Comparison of ENCODE assay signal across 9 cellular contexts in the genomic region with DNA sequence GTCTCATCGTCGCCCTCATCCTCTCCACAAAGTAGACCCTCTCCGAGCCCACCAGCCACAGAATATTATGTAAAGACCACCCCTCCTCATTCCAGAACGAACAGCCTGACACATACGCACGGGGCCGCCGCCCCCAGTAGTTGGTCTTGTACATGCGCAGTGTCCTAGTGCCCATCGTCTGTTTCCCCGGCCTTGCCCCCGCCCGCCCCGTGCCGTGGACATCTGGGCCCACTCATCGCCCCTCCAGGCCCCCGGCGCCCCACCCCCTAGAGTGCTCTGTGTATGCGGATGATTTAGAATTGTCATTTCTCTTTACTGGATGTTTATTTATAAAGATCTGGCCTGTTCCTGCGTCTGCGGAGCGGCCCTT. TPM values are rescaled to one million over a fixed set of nuclear protein-coding genes. Genes with fewer than 3 reads are reported as not detected.
DNase-seq lines count a peak whose midpoint lies in the region; ATAC-seq, FAIRE-seq and TF ChIP-seq lines count a peak whose summit lies in the region.
"Had no signal": no experiment of that assay in that cellular context is flagged by ENCODE, and none has a peak within 500 bp of the region (broad histone marks: within the 10 kb centered on the region; RNA-seq: fewer than 3 reads in every experiment).

No MANE protein-coding gene starts in this region.

- FAIRE-seq in HepG2 (lab: Jason Lieb, UNC), result no peak
- FAIRE-seq: endometrium had no signal

- H2AFZ ChIP-seq in SK-N-SH (ENCODE audit: low read depth), result no peak overlapping the region
- H2AFZ ChIP-seq in HepG2 (ENCODE audit: low read length), result no peak overlapping the region

- H4K20me1 ChIP-seq in SK-N-SH (ENCODE audit: insufficient read depth), result peaks cover 48% of the 10 kb centered on the region
- H4K20me1 ChIP-seq in HepG2 (ENCODE audit: insufficient read depth, low read length), result peaks cover 50% of the 10 kb centered on the region

- CTCF ChIA-PET in SK-N-SH (lab: Yijun Ruan, JAX) (interaction anchor here (1.1 to 1.8 kb wide), 2 partner anchors 11 to 18 kb away, joined by 4 to 5 read pairs; a partner anchor contains a TSS), HepG2 (lab: Yijun Ruan, JAX; ENCODE audit: low intra/inter-chr PET ratio, low total read pairs) (no interaction called here)

- BruUV-seq in HepG2 (replicated peaks; lab: Mats Ljungman, UMichigan), result no TSS peak

- peak overlapping the region; percentile 65 to 87 for H3K27ac ChIP-seq in SK-N-SH (ENCODE audit: low read depth in 2 of 2, low read length in 1 of 2)
- peak overlapping the region; percentile 21 for H3K27ac ChIP-seq in adipose tissue (ENCODE audit: low read depth, low read length)
- peak overlapping the region; percentile 52 for H3K27ac ChIP-seq in HepG2 (ENCODE audit: extremely low read length, insufficient read depth, low read length)
- H3K27ac ChIP-seq in temporal lobe (ENCODE audit: low read depth, low read length), result peak overlapping the region; percentile 44

- peaks cover 12 to 33% of the 10 kb centered on the region in 2 experiments; a peak in 3 of 4 replicates for H3K4me1 ChIP-seq in SK-N-SH (ENCODE audit: control insufficient read depth in 1 of 2, insufficient read depth in 2 of 2, low read depth in 1 of 2, low read length in 1 of 2)
- H3K4me1 ChIP-seq in HepG2 (ENCODE audit: insufficient read depth, low read length), result peaks cover 85% of the 10 kb centered on the region

- H3K27me3 ChIP-seq in SK-N-SH (ENCODE audit: insufficient read depth) (no peaks in the 10 kb centered on the region), HepG2 (ENCODE audit: control insufficient read depth in 1 of 2, insufficient read depth in 2 of 2, low read length in 2 of 2) (no peaks in the 10 kb centered on the region; a peak in 1 of 5 replicates)

- no peak for TF ChIP-seq RAD21 in SK-N-SH (IDR thresholded peaks at IDR 0.05; ENCODE audit: low read length)
- TF ChIP-seq RAD21 in HepG2 (CRISPR knock-in tag; IDR thresholded peaks at IDR 0.05), result no peak

- WGBS in SK-N-SH (ENCODE audit: low lambda C conversion rate), result 40% methylated on average over 21 of the region's 22 CpGs
- 39 to 55% (median 45%) methylated on average over 22 of the region's 22 CpGs for WGBS in adipose tissue, 3 donors
- WGBS in HepG2 (ENCODE audit: low lambda C conversion rate), result 90% methylated on average over 22 of the region's 22 CpGs

- H3K9me2 ChIP-seq in SK-N-SH, result no peaks in the 10 kb centered on the region

- peaks cover 87% of the 10 kb centered on the region for H3K79me2 ChIP-seq in SK-N-SH (ENCODE audit: insufficient read depth)
- peaks cover 68% of the 10 kb centered on the region for H3K79me2 ChIP-seq in HepG2 (ENCODE audit: insufficient read depth, low read length)

- TF ChIP-seq CTCF in SK-N-SH (IDR thresholded peaks at IDR 0.05), result no peak
- TF ChIP-seq CTCF in HepG2 (CRISPR knock-in tag; IDR thresholded peaks at IDR 0.05), result no peak

- intact Hi-C loops in HepG2 (cut with micrococcal nuclease; ENCODE audit: unreplicated experiment), result no loop called here

- TF ChIP-seq EP300 in SK-N-SH (IDR thresholded peaks at IDR 0.05; ENCODE audit: borderline replicate concordance in 1 of 2, low read depth in 1 of 2, low read length in 1 of 2), result no peak
- TF ChIP-seq EP300 in HepG2 (IDR thresholded peaks at IDR 0.05; ENCODE audit: low read depth in 2 of 2, low read length in 2 of 2), result no peak
- no peak for TF ChIP-seq EP300 in HepG2 (CRISPR knock-in tag; IDR thresholded peaks at IDR 0.05; ENCODE audit: borderline replicate concordance)

- H3K9ac ChIP-seq in SK-N-SH, result peak overlapping the region; percentile 65; the same call in 1 of the 2 replicates
- H3K9ac ChIP-seq in HepG2 (ENCODE audit: insufficient read depth, low read depth, low read length), result no peak overlapping the region

- no peak for TF ChIP-seq POLR2A in HepG2 (IDR thresholded peaks at IDR 0.05; ENCODE audit: insufficient read depth in 1 of 2, low read depth in 2 of 2, low read length in 2 of 2)

- H3K36me3 ChIP-seq in SK-N-SH (replicated peaks in 1 of 2; ENCODE audit: control insufficient read depth in 1 of 2, insufficient read depth in 2 of 2, low read length in 1 of 2) (peaks cover 16 to 21% of the 10 kb centered on the region in 2 experiments), HepG2 (replicated peaks in 1 of 2; ENCODE audit: control insufficient read depth in 1 of 2, insufficient read depth in 2 of 2, low read length in 2 of 2) (peaks cover 4 to 21% of the 10 kb centered on the region in 2 experiments; a peak in 4 of 5 replicates)

- peak overlapping the region in 1 of 2 experiments; percentile 29; a peak in 2 of 4 replicates for H3K4me3 ChIP-seq in SK-N-SH (ENCODE audit: low read depth in 2 of 2, low read length in 1 of 2)
- peak overlapping the region in 1 of 3 experiments; percentile 25; a peak in 1 of 6 replicates for H3K4me3 ChIP-seq in HepG2 (replicated peaks in 1 of 3; ENCODE audit: insufficient read depth in 1 of 3, low read depth in 2 of 3, low read length in 3 of 3)

- POLR2A ChIA-PET in SK-N-SH (lab: Yijun Ruan, JAX) (interaction anchor here (0.7 to 1.7 kb wide), 4 partner anchors 9 to 51 kb away, joined by 3 to 15 read pairs (median 4); a partner anchor contains a TSS), HepG2 (lab: Yijun Ruan, JAX) (interaction anchor here (1.1 to 2.2 kb wide), 5 partner anchors 11 to 45 kb away, joined by 3 to 14 read pairs (median 10); a partner anchor contains a TSS)

- H3K4me2 ChIP-seq in SK-N-SH (peak overlapping the region; percentile 52; the same call in 1 of the 2 replicates), HepG2 (ENCODE audit: low read depth, low read length) (no peak overlapping the region)

- H3K9me3 ChIP-seq in SK-N-SH, result no peaks in the 10 kb centered on the region
- H3K9me3 ChIP-seq in HepG2 (ENCODE audit: low read length), result no peaks in the 10 kb centered on the region

- ATAC-seq in SK-N-SH treated with all-trans-retinoic acid at 6 μM for 48 hours (no peak; the same call in 1 of the 3 replicates), HepG2 (no peak), HG03135 (IDR thresholded peaks at IDR 0.05; ENCODE audit: unreplicated experiment) (no peak)

- DNase-seq in SK-N-SH (no peak), HepG2 (ENCODE audit: low spot score) (no peak), GOT3 (lab: John Stamatoyannopoulos, UW) (no peak), AG08395 (ENCODE audit: low spot score) (no peak)

- H3F3A ChIP-seq in SK-N-SH (replicated peaks; ENCODE audit: insufficient read depth), result peaks cover 7% of the 10 kb centered on the region

- in situ Hi-C loops in HepG2 (cut with HindIII; ENCODE audit: extremely low pct_ligation_motif_present, low pct_unique_long_range_greater_than_20kb), result no loop called here

RNA-seq across cellular contexts. Expression of a gene that starts 0.5 kb away (rescaled TPM):
- polyA plus RNA-seq in SK-N-SH (2012; rRNA removed) (38.1 and 50.7 TPM in 2 replicates), adipose tissue (10 to 100 TPM; 14.6 to 29.5 (median 29.5) TPM), HepG2 (2011; rRNA removed) (33.5 and 51.3 TPM in 2 replicates)
- 10.0 and 16.0 TPM in 2 replicates for polyA plus RNA-seq in SK-N-SH (2012; cell fraction: cytosol; rRNA removed)
- polyA plus RNA-seq in SK-N-SH (2012; cell fraction: nucleus; rRNA removed), result 250 and 312 TPM in 2 replicates
- total RNA-seq in HepG2 (2016; rRNA removed; fragmentation: Illumina TruSeq; extraction: Trizol) (13.8 and 39.1 TPM in 2 replicates), temporal lobe (9.6 TPM)
- 14.4 and 16.3 TPM in 2 replicates for total RNA-seq in HepG2 (2016; cell fraction: cytosol; rRNA removed; fragmentation: Illumina TruSeq; extraction: Trizol; ENCODE audit: low read depth)
- 15.5 and 37.7 TPM in 2 replicates for total RNA-seq in HepG2 (2016; cell fraction: insoluble cytoplasmic fraction; rRNA removed; fragmentation: Illumina TruSeq; extraction: Trizol)
- total RNA-seq in HepG2 (2016; cell fraction: membrane; rRNA removed; fragmentation: Illumina TruSeq; extraction: Trizol), result 11.4 and 12.8 TPM in 2 replicates
- 56.5 and 57.9 TPM in 2 replicates for total RNA-seq in HepG2 (2016; cell fraction: nucleus; rRNA removed; fragmentation: Illumina TruSeq; extraction: Trizol)
- 12.9 and 24.3 TPM in 2 replicates for polyA plus RNA-seq in HepG2 (2011; cell fraction: cytosol; rRNA removed)
- polyA plus RNA-seq in HepG2 (2011; cell fraction: nucleus; rRNA removed), result 624 and 803 TPM in 2 replicates
- 30.1 and 34.2 TPM in 2 replicates for polyA plus RNA-seq in HepG2 (2012)
- polyA plus RNA-seq in HepG2 (2016; cell fraction: cytosol; fragmentation: Illumina TruSeq; extraction: Trizol; ENCODE audit: low read depth), result 5.3 and 8.4 TPM in 2 replicates
- 11.9 and 12.8 TPM in 2 replicates for polyA plus RNA-seq in HepG2 (2016; cell fraction: insoluble cytoplasmic fraction; fragmentation: Illumina TruSeq; extraction: Trizol; ENCODE audit: low read depth)
- 7.2 and 9.8 TPM in 2 replicates for polyA plus RNA-seq in HepG2 (2016; cell fraction: membrane; fragmentation: Illumina TruSeq; extraction: Trizol; ENCODE audit: low read depth)
- polyA plus RNA-seq in HepG2 (2016; cell fraction: nucleus; fragmentation: Illumina TruSeq; extraction: Trizol; ENCODE audit: insufficient read depth, low read depth), result 125 and 129 TPM in 2 replicates
- 20.8 and 63.2 TPM in 2 replicates for polyA minus RNA-seq in HepG2 (2011; rRNA and poly(A)+ RNA removed; ENCODE audit: low replicate concordance)
- 11.8 and 13.7 TPM in 2 replicates for polyA minus RNA-seq in HepG2 (2011; cell fraction: cytosol; rRNA and poly(A)+ RNA removed)
- 81.2 and 102 TPM in 2 replicates for polyA minus RNA-seq in HepG2 (2011; cell fraction: nucleus; rRNA and poly(A)+ RNA removed)

RNA-seq across cellular contexts. Expression of a gene that starts 5.9 kb away (rescaled TPM):
- polyA plus RNA-seq in SK-N-SH (2012; rRNA removed) (30.2 and 80.1 TPM in 2 replicates), adipose tissue (100 to 1,000 TPM in 1 of 3 donors, 10 to 100 TPM in 2; 74.2 to 236 (median 89.1) TPM), HepG2 (2011; rRNA removed) (20.1 and 21.1 TPM in 2 replicates)
- polyA plus RNA-seq in SK-N-SH (2012; cell fraction: cytosol; rRNA removed), result 61.1 and 88.7 TPM in 2 replicates
- 73.3 and 99.4 TPM in 2 replicates for polyA plus RNA-seq in SK-N-SH (2012; cell fraction: nucleus; rRNA removed)
- total RNA-seq in HepG2 (2016; rRNA removed; fragmentation: Illumina TruSeq; extraction: Trizol) (7.2 and 10.4 TPM in 2 replicates), temporal lobe (14.8 TPM)
- 7.6 and 9.4 TPM in 2 replicates for total RNA-seq in HepG2 (2016; cell fraction: cytosol; rRNA removed; fragmentation: Illumina TruSeq; extraction: Trizol; ENCODE audit: low read depth)
- total RNA-seq in HepG2 (2016; cell fraction: insoluble cytoplasmic fraction; rRNA removed; fragmentation: Illumina TruSeq; extraction: Trizol), result 5.7 and 10.1 TPM in 2 replicates
- total RNA-seq in HepG2 (2016; cell fraction: membrane; rRNA removed; fragmentation: Illumina TruSeq; extraction: Trizol), result 11.1 and 14.0 TPM in 2 replicates
- 13.6 and 17.3 TPM in 2 replicates for total RNA-seq in HepG2 (2016; cell fraction: nucleus; rRNA removed; fragmentation: Illumina TruSeq; extraction: Trizol)
- 29.7 and 32.0 TPM in 2 replicates for polyA plus RNA-seq in HepG2 (2011; cell fraction: cytosol; rRNA removed)
- 42.5 and 51.4 TPM in 2 replicates for polyA plus RNA-seq in HepG2 (2011; cell fraction: nucleus; rRNA removed)
- polyA plus RNA-seq in HepG2 (2012), result 133 and 154 TPM in 2 replicates
- polyA plus RNA-seq in HepG2 (2016; cell fraction: cytosol; fragmentation: Illumina TruSeq; extraction: Trizol; ENCODE audit: low read depth), result 106 and 119 TPM in 2 replicates
- polyA plus RNA-seq in HepG2 (2016; cell fraction: insoluble cytoplasmic fraction; fragmentation: Illumina TruSeq; extraction: Trizol; ENCODE audit: low read depth), result 50.3 and 60.7 TPM in 2 replicates
- 97.9 and 104 TPM in 2 replicates for polyA plus RNA-seq in HepG2 (2016; cell fraction: membrane; fragmentation: Illumina TruSeq; extraction: Trizol; ENCODE audit: low read depth)
- polyA plus RNA-seq in HepG2 (2016; cell fraction: nucleus; fragmentation: Illumina TruSeq; extraction: Trizol; ENCODE audit: insufficient read depth, low read depth), result 168 and 190 TPM in 2 replicates
- 20.0 and 29.5 TPM in 2 replicates for polyA minus RNA-seq in HepG2 (2011; rRNA and poly(A)+ RNA removed; ENCODE audit: low replicate concordance)
- 52.8 and 62.5 TPM in 2 replicates for polyA minus RNA-seq in HepG2 (2011; cell fraction: cytosol; rRNA and poly(A)+ RNA removed)
- 10.4 and 11.5 TPM in 2 replicates for polyA minus RNA-seq in HepG2 (2011; cell fraction: nucleus; rRNA and poly(A)+ RNA removed)

RNA-seq across cellular contexts. Expression of a gene that starts 11.5 kb away (rescaled TPM):
- polyA plus RNA-seq in SK-N-SH (2012; rRNA removed) (not detected in 2 replicates), adipose tissue (under 1 TPM; 0.45 to 0.97 (median 0.66) TPM), HepG2 (2011; rRNA removed) (0.04 TPM in 1 of 2 replicates, not detected in the other)
- not detected in 2 replicates for polyA plus RNA-seq in SK-N-SH (2012; cell fraction: cytosol; rRNA removed)
- polyA plus RNA-seq in SK-N-SH (2012; cell fraction: nucleus; rRNA removed), result 0.12 TPM in 1 of 2 replicates, not detected in the other
- total RNA-seq in HepG2 (2016; rRNA removed; fragmentation: Illumina TruSeq; extraction: Trizol) (not detected in 2 replicates), temporal lobe (not detected)
- not detected in 2 replicates for total RNA-seq in HepG2 (2016; cell fraction: cytosol; rRNA removed; fragmentation: Illumina TruSeq; extraction: Trizol; ENCODE audit: low read depth)
- not detected in 2 replicates for total RNA-seq in HepG2 (2016; cell fraction: insoluble cytoplasmic fraction; rRNA removed; fragmentation: Illumina TruSeq; extraction: Trizol)
- total RNA-seq in HepG2 (2016; cell fraction: membrane; rRNA removed; fragmentation: Illumina TruSeq; extraction: Trizol), result not detected in 2 replicates
- total RNA-seq in HepG2 (2016; cell fraction: nucleus; rRNA removed; fragmentation: Illumina TruSeq; extraction: Trizol), result not detected in 2 replicates
- polyA plus RNA-seq in HepG2 (2011; cell fraction: cytosol; rRNA removed), result not detected in 2 replicates
- 0.16 TPM in 1 of 2 replicates, not detected in the other for polyA plus RNA-seq in HepG2 (2011; cell fraction: nucleus; rRNA removed)
- polyA plus RNA-seq in HepG2 (2012), result not detected in 2 replicates
- not detected in 2 replicates for polyA plus RNA-seq in HepG2 (2016; cell fraction: cytosol; fragmentation: Illumina TruSeq; extraction: Trizol; ENCODE audit: low read depth)
- not detected in 2 replicates for polyA plus RNA-seq in HepG2 (2016; cell fraction: insoluble cytoplasmic fraction; fragmentation: Illumina TruSeq; extraction: Trizol; ENCODE audit: low read depth)
- polyA plus RNA-seq in HepG2 (2016; cell fraction: membrane; fragmentation: Illumina TruSeq; extraction: Trizol; ENCODE audit: low read depth), result not detected in 2 replicates
- not detected in 2 replicates for polyA plus RNA-seq in HepG2 (2016; cell fraction: nucleus; fragmentation: Illumina TruSeq; extraction: Trizol; ENCODE audit: insufficient read depth, low read depth)
- 0.10 and 0.16 TPM in 2 replicates for polyA minus RNA-seq in HepG2 (2011; rRNA and poly(A)+ RNA removed; ENCODE audit: low replicate concordance)
- not detected in 2 replicates for polyA minus RNA-seq in HepG2 (2011; cell fraction: cytosol; rRNA and poly(A)+ RNA removed)
- polyA minus RNA-seq in HepG2 (2011; cell fraction: nucleus; rRNA and poly(A)+ RNA removed), result 0.37 and 0.52 TPM in 2 replicates

RNA-seq across cellular contexts. Expression of a gene that starts 18.1 kb away (rescaled TPM):
- polyA plus RNA-seq in SK-N-SH (2012; rRNA removed) (22.0 and 33.4 TPM in 2 replicates), adipose tissue (10 to 100 TPM; 10.6 to 19.0 (median 15.0) TPM), HepG2 (2011; rRNA removed) (129 TPM in 2 replicates)
- 18.8 and 27.2 TPM in 2 replicates for polyA plus RNA-seq in SK-N-SH (2012; cell fraction: cytosol; rRNA removed)
- 33.6 and 52.5 TPM in 2 replicates for polyA plus RNA-seq in SK-N-SH (2012; cell fraction: nucleus; rRNA removed)
- total RNA-seq in HepG2 (2016; rRNA removed; fragmentation: Illumina TruSeq; extraction: Trizol) (59.6 and 72.9 TPM in 2 replicates), temporal lobe (29.3 TPM)
- 53.8 and 58.1 TPM in 2 replicates for total RNA-seq in HepG2 (2016; cell fraction: cytosol; rRNA removed; fragmentation: Illumina TruSeq; extraction: Trizol; ENCODE audit: low read depth)
- total RNA-seq in HepG2 (2016; cell fraction: insoluble cytoplasmic fraction; rRNA removed; fragmentation: Illumina TruSeq; extraction: Trizol), result 57.5 and 62.0 TPM in 2 replicates
- total RNA-seq in HepG2 (2016; cell fraction: membrane; rRNA removed; fragmentation: Illumina TruSeq; extraction: Trizol), result 43.6 and 57.5 TPM in 2 replicates
- total RNA-seq in HepG2 (2016; cell fraction: nucleus; rRNA removed; fragmentation: Illumina TruSeq; extraction: Trizol), result 40.5 and 51.1 TPM in 2 replicates
- polyA plus RNA-seq in HepG2 (2011; cell fraction: cytosol; rRNA removed), result 93.3 and 120 TPM in 2 replicates
- polyA plus RNA-seq in HepG2 (2011; cell fraction: nucleus; rRNA removed), result 125 and 138 TPM in 2 replicates
- 68.8 and 96.6 TPM in 2 replicates for polyA plus RNA-seq in HepG2 (2012)
- polyA plus RNA-seq in HepG2 (2016; cell fraction: cytosol; fragmentation: Illumina TruSeq; extraction: Trizol; ENCODE audit: low read depth), result 21.1 and 27.5 TPM in 2 replicates
- 55.5 and 59.6 TPM in 2 replicates for polyA plus RNA-seq in HepG2 (2016; cell fraction: insoluble cytoplasmic fraction; fragmentation: Illumina TruSeq; extraction: Trizol; ENCODE audit: low read depth)
- 31.1 and 35.0 TPM in 2 replicates for polyA plus RNA-seq in HepG2 (2016; cell fraction: membrane; fragmentation: Illumina TruSeq; extraction: Trizol; ENCODE audit: low read depth)
- 66.4 and 80.4 TPM in 2 replicates for polyA plus RNA-seq in HepG2 (2016; cell fraction: nucleus; fragmentation: Illumina TruSeq; extraction: Trizol; ENCODE audit: insufficient read depth, low read depth)
- 39.6 and 230 TPM in 2 replicates for polyA minus RNA-seq in HepG2 (2011; rRNA and poly(A)+ RNA removed; ENCODE audit: low replicate concordance)
- 117 and 142 TPM in 2 replicates for polyA minus RNA-seq in HepG2 (2011; cell fraction: cytosol; rRNA and poly(A)+ RNA removed)
- 118 and 140 TPM in 2 replicates for polyA minus RNA-seq in HepG2 (2011; cell fraction: nucleus; rRNA and poly(A)+ RNA removed)

RNA-seq across cellular contexts. Expression of a gene that starts 44.8 kb away (rescaled TPM):
- polyA plus RNA-seq in SK-N-SH (2012; rRNA removed) (5.6 and 6.7 TPM in 2 replicates), adipose tissue (10 to 100 TPM in 1 of 3 donors, 1 to 10 TPM in 2; 6.6 to 11.6 (median 7.8) TPM), HepG2 (2011; rRNA removed) (7.7 and 8.4 TPM in 2 replicates)
- 2.7 and 3.9 TPM in 2 replicates for polyA plus RNA-seq in SK-N-SH (2012; cell fraction: cytosol; rRNA removed)
- 18.3 and 20.6 TPM in 2 replicates for polyA plus RNA-seq in SK-N-SH (2012; cell fraction: nucleus; rRNA removed)
- total RNA-seq in HepG2 (2016; rRNA removed; fragmentation: Illumina TruSeq; extraction: Trizol) (13.7 and 17.6 TPM in 2 replicates), temporal lobe (22.1 TPM)
- 1.3 and 1.4 TPM in 2 replicates for total RNA-seq in HepG2 (2016; cell fraction: cytosol; rRNA removed; fragmentation: Illumina TruSeq; extraction: Trizol; ENCODE audit: low read depth)
- 12.6 and 15.8 TPM in 2 replicates for total RNA-seq in HepG2 (2016; cell fraction: insoluble cytoplasmic fraction; rRNA removed; fragmentation: Illumina TruSeq; extraction: Trizol)
- total RNA-seq in HepG2 (2016; cell fraction: membrane; rRNA removed; fragmentation: Illumina TruSeq; extraction: Trizol), result 4.8 and 5.7 TPM in 2 replicates
- total RNA-seq in HepG2 (2016; cell fraction: nucleus; rRNA removed; fragmentation: Illumina TruSeq; extraction: Trizol), result 12.6 and 14.4 TPM in 2 replicates
- 3.7 and 4.9 TPM in 2 replicates for polyA plus RNA-seq in HepG2 (2011; cell fraction: cytosol; rRNA removed)
- 29.9 and 35.0 TPM in 2 replicates for polyA plus RNA-seq in HepG2 (2011; cell fraction: nucleus; rRNA removed)
- polyA plus RNA-seq in HepG2 (2012), result 5.7 TPM in 2 replicates
- 1.0 and 1.2 TPM in 2 replicates for polyA plus RNA-seq in HepG2 (2016; cell fraction: cytosol; fragmentation: Illumina TruSeq; extraction: Trizol; ENCODE audit: low read depth)
- 8.4 and 11.8 TPM in 2 replicates for polyA plus RNA-seq in HepG2 (2016; cell fraction: insoluble cytoplasmic fraction; fragmentation: Illumina TruSeq; extraction: Trizol; ENCODE audit: low read depth)
- 2.4 and 3.2 TPM in 2 replicates for polyA plus RNA-seq in HepG2 (2016; cell fraction: membrane; fragmentation: Illumina TruSeq; extraction: Trizol; ENCODE audit: low read depth)
- 22.4 and 24.8 TPM in 2 replicates for polyA plus RNA-seq in HepG2 (2016; cell fraction: nucleus; fragmentation: Illumina TruSeq; extraction: Trizol; ENCODE audit: insufficient read depth, low read depth)
- 11.0 and 28.2 TPM in 2 replicates for polyA minus RNA-seq in HepG2 (2011; rRNA and poly(A)+ RNA removed; ENCODE audit: low replicate concordance)
- 9.1 and 10.4 TPM in 2 replicates for polyA minus RNA-seq in HepG2 (2011; cell fraction: cytosol; rRNA and poly(A)+ RNA removed)
- 10.0 and 13.8 TPM in 2 replicates for polyA minus RNA-seq in HepG2 (2011; cell fraction: nucleus; rRNA and poly(A)+ RNA removed)

Comparison
In these comparisons a context has a peak if more than half of its experiments do, and no peak if none do; other contexts are left out.
1. H3K27ac ChIP-seq: peak in every context shown above with its lines; median percentile 76 in SK-N-SH; 52 in HepG2; 44 in temporal lobe; 21 in adipose tissue.